13 cellular contexts compared by ENCODE assay signal in genomic region chr6:122944936-122945335, GRCh38. TPM values are rescaled to one million over a fixed set of nuclear protein-coding genes. Genes with fewer than 3 reads are reported as not detected.
"Had no signal": no experiment of that assay in that cellular context is flagged by ENCODE, and none has a peak within 500 bp of the region (broad histone marks: within the 10 kb centered on the region; RNA-seq: fewer than 3 reads in every experiment).

No MANE protein-coding gene starts in this region.

RNA-seq across cellular contexts. Expression of gene CLVS2, which starts 51.1 kb away (rescaled TPM):
- total RNA-seq: naive thymus-derived CD4-positive, alpha-beta T cell; naive thymus-derived CD8-positive, alpha-beta T cell; natural killer cell; natural killer cell treated with Interleukin-12 subunit alpha and Interleukin-12 subunit beta and Interleukin-15 and Interleukin-18, amount 100 ng/mL, for 72 hours; omental fat pad; osteoblast; osteocyte; posterior vena cava; pulmonary artery endothelial cell; renal cortical epithelial cell; right atrium auricular region; smooth muscle cell; spleen had no signal
- polyA plus RNA-seq: naive thymus-derived CD4-positive, alpha-beta T cell; naive thymus-derived CD8-positive, alpha-beta T cell; smooth muscle cell; spleen had no signal
